7 cellular contexts compared by ENCODE assay signal in genomic region chr2:111533541-111534289, GRCh38.
DNase-seq lines count a peak whose midpoint lies in the region; ATAC-seq, FAIRE-seq and TF ChIP-seq lines count a peak whose summit lies in the region.
"Not testable (repeated sequence)": the region's sequence is repeated elsewhere in the genome, so short reads cannot be mapped to it uniquely, and the experiment has no call there.

No MANE protein-coding gene starts in this region.

- H3K9ac ChIP-seq in OCI-LY3 (ENCODE audit: low read length) (peak overlapping the region; percentile 89), astrocyte (ENCODE audit: low read length) (peak overlapping the region; percentile 50)

- intact Hi-C loops in psoas muscle (cut with DNase I): not testable (repeated sequence)

- not testable (repeated sequence) for H3K27me3 ChIP-seq in OCI-LY3 (ENCODE audit: low read depth, low read length); astrocyte (ENCODE audit: insufficient read depth, low read length); psoas muscle (ENCODE audit: insufficient read depth in 3 of 3, low read length in 2 of 3)

- DNase-seq in EL (peak; percentile 26), astrocyte (ENCODE audit: low read depth) (peak; percentile 38)
- not testable (repeated sequence) for DNase-seq in activated CD4-positive, alpha-beta memory T cell treated with anti-CD3 and anti-CD28 coated beads, Interleukin-2, amount 10 ng/mL, durations not matched to agents 7 days and 5 days; immature natural killer cell; psoas muscle

- H3K27ac ChIP-seq in OCI-LY3 (ENCODE audit: low read length) (peak overlapping the region; percentile 95), astrocyte (ENCODE audit: low read depth, low read length) (peak overlapping the region; percentile 66)
- not testable (repeated sequence) for H3K27ac ChIP-seq in psoas muscle

- H3K4me1 ChIP-seq in OCI-LY3 (ENCODE audit: low read length) (peaks cover 51% of the 10 kb centered on the region), astrocyte (ENCODE audit: insufficient read depth, low read length) (peaks cover 23% of the 10 kb centered on the region)
- not testable (repeated sequence) for H3K4me1 ChIP-seq in psoas muscle

- not testable (repeated sequence) for FAIRE-seq in astrocyte (lab: Jason Lieb, UNC)

- H3K36me3 Mint-ChIP-seq in activated CD4-positive, alpha-beta memory T cell treated with anti-CD3 and anti-CD28 coated beads, Interleukin-2, amount 10 ng/mL, durations not matched to agents 7 days and 5 days (ENCODE audit: low read depth): peaks cover 29% of the 10 kb centered on the region
- H3K36me3 Mint-ChIP-seq in astrocyte (ENCODE audit: low read depth, unreplicated experiment); immature natural killer cell: not testable (repeated sequence)

- not testable (repeated sequence) for H3K79me2 ChIP-seq in OCI-LY3 (ENCODE audit: low read length); astrocyte (ENCODE audit: insufficient read depth, low read length)

- peak overlapping the region; percentile 96 for H3K4me2 ChIP-seq in OCI-LY3 (ENCODE audit: low read length)
- H3K4me2 ChIP-seq in astrocyte (ENCODE audit: low read length): peak overlapping the region; percentile 68

- not testable (repeated sequence) for H3K36me3 ChIP-seq in OCI-LY3 (replicated peaks; ENCODE audit: low read depth, low read length); astrocyte (ENCODE audit: insufficient read depth, low read length); psoas muscle (ENCODE audit: insufficient read depth in 1 of 2, low read depth in 1 of 2)

- H3K4me3 ChIP-seq in OCI-LY3 (ENCODE audit: low read length): peak overlapping the region; percentile 74
- H3K4me3 ChIP-seq in astrocyte (ENCODE audit: insufficient read depth, low read depth, low read length); psoas muscle: not testable (repeated sequence)

- ATAC-seq in esophagus mucosa: peak; percentile 80
- peak; percentile 55 to 66 (median 57) for ATAC-seq in psoas muscle

- not testable (repeated sequence) for TF ChIP-seq CTCF in OCI-LY3 (IDR thresholded peaks at IDR 0.05; ENCODE audit: low read depth, low read length); astrocyte (IDR thresholded peaks at IDR 0.05; ENCODE audit: insufficient read depth, low read depth, low read length); psoas muscle (IDR thresholded peaks at IDR 0.05)

- H3K27me3 Mint-ChIP-seq in activated CD4-positive, alpha-beta memory T cell treated with anti-CD3 and anti-CD28 coated beads, Interleukin-2, amount 10 ng/mL, durations not matched to agents 7 days and 5 days; astrocyte (ENCODE audit: low read depth, unreplicated experiment); immature natural killer cell (ENCODE audit: low read depth in 3 of 3): not testable (repeated sequence)

- H3K4me3 Mint-ChIP-seq in activated CD4-positive, alpha-beta memory T cell treated with anti-CD3 and anti-CD28 coated beads, Interleukin-2, amount 10 ng/mL, durations not matched to agents 7 days and 5 days: peak overlapping the region; percentile 73
- not testable (repeated sequence) for H3K4me3 Mint-ChIP-seq in astrocyte (ENCODE audit: unreplicated experiment)
- peak overlapping the region in 3 of 5 donors; percentile 57 to 71 (median 66) for H3K4me3 Mint-ChIP-seq in immature natural killer cell

- not testable (repeated sequence) for H2AFZ ChIP-seq in OCI-LY3 (ENCODE audit: low read depth, low read length); astrocyte (ENCODE audit: low read depth, low read length)

- H3K9me3 Mint-ChIP-seq in activated CD4-positive, alpha-beta memory T cell treated with anti-CD3 and anti-CD28 coated beads, Interleukin-2, amount 10 ng/mL, durations not matched to agents 7 days and 5 days; astrocyte (ENCODE audit: unreplicated experiment); immature natural killer cell: not testable (repeated sequence)

- not testable (repeated sequence) for H4K20me1 ChIP-seq in OCI-LY3 (ENCODE audit: insufficient read depth, low read length); astrocyte (ENCODE audit: insufficient read depth, low read length)

- POLR2A ChIA-PET in activated CD4-positive, alpha-beta memory T cell treated with anti-CD3 and anti-CD28 coated beads, Interleukin-2, amount 10 ng/mL, durations not matched to agents 7 days and 5 days (lab: Charles Lee): interaction anchor here (1.2 to 2.6 kb wide), 4 partner anchors 9 to 91 kb away, joined by 4 to 10 read pairs (median 6); no protein-coding TSS in a partner anchor

- peaks cover 52% of the 10 kb centered on the region for H3K4me1 Mint-ChIP-seq in activated CD4-positive, alpha-beta memory T cell treated with anti-CD3 and anti-CD28 coated beads, Interleukin-2, amount 10 ng/mL, durations not matched to agents 7 days and 5 days
- peaks cover 17% of the 10 kb centered on the region for H3K4me1 Mint-ChIP-seq in astrocyte (ENCODE audit: low read depth, unreplicated experiment)
- H3K4me1 Mint-ChIP-seq in immature natural killer cell: peaks cover 23 to 29% of the 10 kb centered on the region in 2 donors

- not testable (repeated sequence) for H3K9me3 ChIP-seq in OCI-LY3 (ENCODE audit: insufficient read depth, low read length); astrocyte (ENCODE audit: insufficient read depth, low read depth, low read length); psoas muscle

- peak overlapping the region; percentile 100 for H3K27ac Mint-ChIP-seq in activated CD4-positive, alpha-beta memory T cell treated with anti-CD3 and anti-CD28 coated beads, Interleukin-2, amount 10 ng/mL, durations not matched to agents 7 days and 5 days
- peak overlapping the region; percentile 75 for H3K27ac Mint-ChIP-seq in astrocyte (ENCODE audit: unreplicated experiment)
- H3K27ac Mint-ChIP-seq in immature natural killer cell: peak overlapping the region in 4 of 6 donors; percentile 54 to 85 (median 76)

- 25 to 45% (median 29%) methylated on average over 6 of the region's 8 CpGs for WGBS in psoas muscle, 3 donors

- CTCF ChIA-PET in activated CD4-positive, alpha-beta memory T cell treated with anti-CD3 and anti-CD28 coated beads, Interleukin-2, amount 10 ng/mL, durations not matched to agents 7 days and 5 days (lab: Charles Lee): not testable (repeated sequence)
